In the genomic region with DNA sequence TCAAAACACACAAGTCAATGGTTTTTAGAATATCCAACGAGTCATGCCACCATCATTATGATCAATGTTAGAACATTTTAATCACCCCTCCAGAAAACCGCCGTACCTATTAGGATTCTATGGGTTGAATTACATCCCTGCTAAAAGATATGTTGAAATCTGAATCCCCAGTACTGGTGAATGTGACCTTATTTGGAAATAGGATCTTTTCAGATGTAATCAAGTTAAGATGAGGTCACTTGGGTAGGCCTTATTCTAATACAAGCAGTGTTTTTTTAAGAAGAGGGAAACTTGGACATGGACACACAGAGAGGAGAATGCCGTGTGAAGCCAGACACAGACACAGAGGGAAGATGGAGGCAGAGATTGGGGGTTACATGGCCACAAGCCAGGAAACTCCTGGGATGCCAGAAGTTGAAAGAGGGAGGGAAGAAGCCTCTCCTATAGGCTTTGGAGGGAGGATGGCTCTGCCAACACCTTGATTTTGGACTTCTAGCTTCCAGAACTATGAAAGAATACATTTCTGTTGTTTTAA, we compare ENCODE assay signal across 18 cellular contexts.
DNase-seq lines count a peak whose midpoint lies in the region; ATAC-seq and TF ChIP-seq lines count a peak whose summit lies in the region.
"Had no signal": no experiment of that assay in that cellular context is flagged by ENCODE, and none has a peak within 500 bp of the region (broad histone marks: within the 10 kb centered on the region; RNA-seq: fewer than 3 reads in every experiment).

No MANE protein-coding gene starts in this region.

- DNase-seq in AG04449 (ENCODE audit: low read depth, low spot score) = peak; percentile 54
- DNase-seq in HCEC 1CT = peak; percentile 67
- DNase-seq in astrocyte of the spinal cord (ENCODE audit: low read depth, low spot score) = peak; percentile 41
- DNase-seq in activated CD8-positive, alpha-beta memory T cell treated with anti-CD3 and anti-CD28 coated beads, Interleukin-2, amount 10 ng/mL, durations not matched to agents 7 days and 5 days = no peak
- no peak for DNase-seq in activated T-cell treated with anti-CD3 and anti-CD28 coated beads, Interleukin-2, amount 50 U/mL, for 24 hours
- no peak for DNase-seq in NCI-H1417 treated with DMSO at 0.1 percent for 48 hours (lab: John Stamatoyannopoulos, UW)
- no peak for DNase-seq in activated naive CD4-positive, alpha-beta T cell treated with anti-CD3 and anti-CD28 coated beads, Interleukin-2, amount 50 U/mL, for 72 hours (ENCODE audit: low spot score in 2 of 2)
- DNase-seq: CD8-positive, alpha-beta memory T cell; HFFc6; MG63; NCI-H1092 treated with DMSO at 0.1 percent for 48 hours; NCI-H1694 treated with DMSO at 0.1 percent for 48 hours; SJCRH30 had no signal

- H3K36me3 ChIP-seq in iPS-20b (ENCODE audit: insufficient read depth, low read depth, low read length) = no peaks in the 10 kb centered on the region
- H3K36me3 ChIP-seq: BLaER1, MG63, SJCRH30 had no signal

- peaks cover 2% of the 10 kb centered on the region for H3K36me3 Mint-ChIP-seq in activated CD8-positive, alpha-beta memory T cell treated with anti-CD3 and anti-CD28 coated beads, Interleukin-2, amount 10 ng/mL, durations not matched to agents 7 days and 5 days
- no peaks in the 10 kb centered on the region for H3K36me3 Mint-ChIP-seq in activated T-cell treated with anti-CD3 and anti-CD28 coated beads, Interleukin-2, amount 50 U/mL, for 24 hours (ENCODE audit: low read depth)
- no peaks in the 10 kb centered on the region for H3K36me3 Mint-ChIP-seq in activated naive CD4-positive, alpha-beta T cell treated with anti-CD3 and anti-CD28 coated beads, Interleukin-2, amount 50 U/mL, for 72 hours
- H3K36me3 Mint-ChIP-seq: CD8-positive, alpha-beta memory T cell had no signal

- H3K27me3 ChIP-seq in iPS-20b (ENCODE audit: insufficient read depth, low read length) = no peaks in the 10 kb centered on the region
- H3K27me3 ChIP-seq: BLaER1, MG63 had no signal

- no peaks in the 10 kb centered on the region for H3K9me3 ChIP-seq in iPS-20b (ENCODE audit: insufficient read depth, low read depth, low read length)
- H3K9me3 ChIP-seq: BLaER1, MG63, SJCRH30 had no signal

- H3K4me3 ChIP-seq in AG04449 (ENCODE audit: low read depth, low read length) = no peak overlapping the region
- H3K4me3 ChIP-seq in astrocyte of the spinal cord (ENCODE audit: low read depth, low read length) = no peak overlapping the region
- H3K4me3 ChIP-seq in iPS-20b (ENCODE audit: low read length) = no peak overlapping the region
- H3K4me3 ChIP-seq: BLaER1, GM23338, MG63, SJCRH30 had no signal

- peaks cover 19% of the 10 kb centered on the region for H3K4me1 Mint-ChIP-seq in activated CD8-positive, alpha-beta memory T cell treated with anti-CD3 and anti-CD28 coated beads, Interleukin-2, amount 10 ng/mL, durations not matched to agents 7 days and 5 days
- no peaks in the 10 kb centered on the region for H3K4me1 Mint-ChIP-seq in activated T-cell treated with anti-CD3 and anti-CD28 coated beads, Interleukin-2, amount 50 U/mL, for 24 hours (ENCODE audit: low read depth)
- H3K4me1 Mint-ChIP-seq: CD8-positive, alpha-beta memory T cell had no signal

- in situ Hi-C loops in astrocyte of the spinal cord (cut with HindIII; ENCODE audit: low sequenced_read_pairs) = no loop called here

- no peak overlapping the region for H3K27ac ChIP-seq in iPS-20b (ENCODE audit: low read length)
- H3K27ac ChIP-seq: BLaER1, KMS-11, RWPE1, SJCRH30 had no signal

- peak overlapping the region; percentile 1; the same call in 1 of the 2 replicates for H3K9ac ChIP-seq in iPS-20b (ENCODE audit: low read depth, low read length)
- H3K9ac ChIP-seq: BLaER1, KMS-11 had no signal

- CTCF ChIA-PET in AG04449 (lab: Yijun Ruan, JAX) = interaction anchor here (9.9 kb wide), 1 partner anchor 8 kb away, joined by 189 read pairs; no protein-coding TSS in a partner anchor
- CTCF ChIA-PET in activated CD8-positive, alpha-beta memory T cell treated with anti-CD3 and anti-CD28 coated beads, Interleukin-2, amount 10 ng/mL, durations not matched to agents 7 days and 5 days (lab: Charles Lee) = interaction anchor here (1.1 to 3.7 kb wide), 2 partner anchors 8 to 11 kb away, joined by 3 to 36 read pairs; no protein-coding TSS in a partner anchor

- H3K27me3 Mint-ChIP-seq in activated CD8-positive, alpha-beta memory T cell treated with anti-CD3 and anti-CD28 coated beads, Interleukin-2, amount 10 ng/mL, durations not matched to agents 7 days and 5 days = no peaks in the 10 kb centered on the region
- H3K27me3 Mint-ChIP-seq in activated T-cell treated with anti-CD3 and anti-CD28 coated beads, Interleukin-2, amount 50 U/mL, for 24 hours = peaks cover 3% of the 10 kb centered on the region

- H3K4me3 Mint-ChIP-seq in activated CD8-positive, alpha-beta memory T cell treated with anti-CD3 and anti-CD28 coated beads, Interleukin-2, amount 10 ng/mL, durations not matched to agents 7 days and 5 days = no peak overlapping the region
- H3K4me3 Mint-ChIP-seq in activated T-cell treated with anti-CD3 and anti-CD28 coated beads, Interleukin-2, amount 50 U/mL, for 24 hours = no peak overlapping the region
- H3K4me3 Mint-ChIP-seq: CD8-positive, alpha-beta memory T cell; GM23338; HFFc6 had no signal

- POLR2A ChIA-PET in AG04449 (lab: Yijun Ruan, JAX) = no interaction called here

- ATAC-seq in activated CD8-positive, alpha-beta memory T cell treated with anti-CD3 and anti-CD28 coated beads, Interleukin-2, amount 10 ng/mL, durations not matched to agents 7 days and 5 days = no peak
- ATAC-seq in activated naive CD4-positive, alpha-beta T cell treated with anti-CD3 and anti-CD28 coated beads, Interleukin-2, amount 50 U/mL, for 72 hours = no peak
- ATAC-seq: GM23338 had no signal

- TF ChIP-seq CTCF in AG04449 (IDR thresholded peaks at IDR 0.05; ENCODE audit: insufficient read depth, low read length, missing control alignments) (no peak), astrocyte of the spinal cord (IDR thresholded peaks at IDR 0.05; ENCODE audit: low read depth, low read length) (no peak)

- no peaks in the 10 kb centered on the region for H3K9me3 Mint-ChIP-seq in activated CD8-positive, alpha-beta memory T cell treated with anti-CD3 and anti-CD28 coated beads, Interleukin-2, amount 10 ng/mL, durations not matched to agents 7 days and 5 days (ENCODE audit: low read depth)
- H3K9me3 Mint-ChIP-seq in activated T-cell treated with anti-CD3 and anti-CD28 coated beads, Interleukin-2, amount 50 U/mL, for 24 hours = no peaks in the 10 kb centered on the region
- H3K9me3 Mint-ChIP-seq in activated naive CD4-positive, alpha-beta T cell treated with anti-CD3 and anti-CD28 coated beads, Interleukin-2, amount 50 U/mL, for 72 hours = peaks cover 0 to 5% of the 10 kb centered on the region in 2 donors
- H3K9me3 Mint-ChIP-seq: HFFc6 had no signal

- H3K27ac Mint-ChIP-seq in activated CD8-positive, alpha-beta memory T cell treated with anti-CD3 and anti-CD28 coated beads, Interleukin-2, amount 10 ng/mL, durations not matched to agents 7 days and 5 days = no peak overlapping the region
- H3K27ac Mint-ChIP-seq in activated T-cell treated with anti-CD3 and anti-CD28 coated beads, Interleukin-2, amount 50 U/mL, for 24 hours = no peak overlapping the region
- H3K27ac Mint-ChIP-seq in activated naive CD4-positive, alpha-beta T cell treated with anti-CD3 and anti-CD28 coated beads, Interleukin-2, amount 50 U/mL, for 72 hours = no peak overlapping the region
- H3K27ac Mint-ChIP-seq: CD8-positive, alpha-beta memory T cell; GM23338; HFFc6 had no signal

- H3K4me1 ChIP-seq in iPS-20b (ENCODE audit: insufficient read depth, low read length) = peaks cover 17% of the 10 kb centered on the region; the same call in 1 of the 2 replicates
- H3K4me1 ChIP-seq: BLaER1, SJCRH30 had no signal

Comparison
In these comparisons a context has a peak if more than half of its experiments do, and no peak if none do; other contexts are left out.
1. DNase-seq: peak in AG04449 (single experiment), HCEC 1CT (single experiment) and astrocyte of the spinal cord (single experiment); none in activated CD8-positive, alpha-beta memory T cell treated with anti-CD3 and anti-CD28 coated beads, Interleukin-2, amount 10 ng/mL, durations not matched to agents 7 days and 5 days (single experiment), activated T-cell treated with anti-CD3 and anti-CD28 coated beads, Interleukin-2, amount 50 U/mL, for 24 hours (single experiment), NCI-H1417 treated with DMSO at 0.1 percent for 48 hours (single experiment) and activated naive CD4-positive, alpha-beta T cell treated with anti-CD3 and anti-CD28 coated beads, Interleukin-2, amount 50 U/mL, for 72 hours (0 of 2).